ENCODE assay signal across 1 cellular context in the genomic region with DNA sequence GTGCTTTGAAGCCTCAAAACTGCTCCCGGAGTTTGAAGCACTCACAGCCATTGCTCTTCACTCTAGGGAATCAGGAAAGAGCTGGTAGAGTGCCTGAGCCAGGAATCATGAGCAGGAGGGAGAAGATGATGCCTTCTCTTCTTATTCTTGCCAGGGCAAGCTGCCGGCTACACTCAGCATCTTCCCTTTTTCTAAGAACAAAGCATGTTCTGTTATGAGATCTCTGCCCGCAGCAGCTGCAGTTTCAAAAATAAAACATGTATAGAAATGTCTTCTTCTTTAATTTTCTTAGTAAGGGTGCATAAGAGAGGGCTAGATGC.
TF ChIP-seq lines count a peak whose summit lies in the region.

No MANE protein-coding gene starts in this region.

TF ChIP-seq in K562, 482 proteins besides CTCF, POLR2A, EP300 and RAD21 (continued from another document):
- TF ChIP-seq POLR2AphosphoS5 (IDR thresholded peaks at IDR 0.05; ENCODE audit: control insufficient read depth, insufficient read depth, low read depth, low read length) (no peak), HMBOX1 (IDR thresholded peaks at IDR 0.05) (no peak), HDAC8 (tag; IDR thresholded peaks at IDR 0.05) (no peak), NR3C1 (CRISPR knock-in tag; IDR thresholded peaks at IDR 0.05) (no peak)
- TF ChIP-seq, protein P1, sequence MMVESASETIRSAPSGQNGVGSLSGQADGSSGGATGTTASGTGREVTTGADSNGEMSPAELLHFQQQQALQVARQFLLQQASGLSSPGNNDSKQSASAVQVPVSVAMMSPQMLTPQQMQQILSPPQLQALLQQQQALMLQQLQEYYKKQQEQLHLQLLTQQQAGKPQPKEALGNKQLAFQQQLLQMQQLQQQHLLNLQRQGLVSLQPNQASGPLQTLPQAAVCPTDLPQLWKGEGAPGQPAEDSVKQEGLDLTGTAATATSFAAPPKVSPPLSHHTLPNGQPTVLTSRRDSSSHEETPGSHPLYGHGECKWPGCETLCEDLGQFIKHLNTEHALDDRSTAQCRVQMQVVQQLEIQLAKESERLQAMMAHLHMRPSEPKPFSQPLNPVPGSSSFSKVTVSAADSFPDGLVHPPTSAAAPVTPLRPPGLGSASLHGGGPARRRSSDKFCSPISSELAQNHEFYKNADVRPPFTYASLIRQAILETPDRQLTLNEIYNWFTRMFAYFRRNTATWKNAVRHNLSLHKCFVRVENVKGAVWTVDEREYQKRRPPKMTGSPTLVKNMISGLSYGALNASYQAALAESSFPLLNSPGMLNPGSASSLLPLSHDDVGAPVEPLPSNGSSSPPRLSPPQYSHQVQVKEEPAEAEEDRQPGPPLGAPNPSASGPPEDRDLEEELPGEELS (CRISPR knock-in tag; IDR thresholded peaks at IDR 0.05; ENCODE audit: borderline replicate concordance) = no peak
TF ChIP-seq in K562: peak in this region for 0.
